9 cellular contexts compared by ENCODE assay signal in the genomic region with DNA sequence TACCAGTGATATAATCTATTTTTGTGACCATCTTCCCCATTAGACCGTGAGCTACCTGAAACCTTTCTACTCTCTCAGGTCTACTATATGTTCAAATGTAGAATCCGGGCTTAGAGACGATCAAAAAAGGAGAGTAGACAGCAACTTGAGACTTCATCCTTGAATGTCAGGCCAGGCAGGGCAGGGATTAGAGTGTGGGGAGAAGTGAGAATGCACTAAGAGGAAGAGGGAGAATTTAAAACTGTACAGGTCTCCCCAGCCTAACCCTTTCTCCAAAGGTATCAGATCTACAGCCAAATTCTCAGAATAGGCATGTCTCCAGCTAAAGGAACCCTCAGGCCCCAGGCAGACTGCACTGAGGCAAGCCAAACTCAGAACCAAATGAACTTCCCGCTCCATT. TPM values are rescaled to one million over a fixed set of nuclear protein-coding genes. Genes with fewer than 3 reads are reported as not detected.
A peak's percentile ranks its signal among the peaks of the same experiment; 100 is the strongest.
DNase-seq lines count a peak whose midpoint lies in the region; ATAC-seq, FAIRE-seq and TF ChIP-seq lines count a peak whose summit lies in the region.
"Had no signal": no experiment of that assay in that cellular context is flagged by ENCODE, and none has a peak within 500 bp of the region (broad histone marks: within the 10 kb centered on the region; RNA-seq: fewer than 3 reads in every experiment).

No MANE protein-coding gene starts in this region.

- H3K4me1 ChIP-seq in GM23248 (ENCODE audit: insufficient read depth) (peaks cover 21% of the 10 kb centered on the region), gastrocnemius medialis (peaks cover 51% of the 10 kb centered on the region in 2 donors)

- H2AFZ ChIP-seq in GM23248 = peak overlapping the region; percentile 59; the same call in 1 of the 2 replicates

- intact Hi-C loops in gastrocnemius medialis (cut with DNase I; ENCODE audit: low total_unique reads) = loop anchor here (2.0 to 10.0 kb wide), 3 partner anchors 173 to 333 kb away; partner anchors contain the start of genes CLPB, RNF121 and XNDC1N

- H3K9me3 ChIP-seq in GM23248 (ENCODE audit: low read depth) (no peaks in the 10 kb centered on the region), SK-N-MC (ENCODE audit: low read depth, low read length) (no peaks in the 10 kb centered on the region), gastrocnemius medialis (no peaks in the 10 kb centered on the region)

- in situ Hi-C loops in GM23248 (cut with MboI) = no loop called here
- in situ Hi-C loops in gastrocnemius medialis (cut with MboI; ENCODE audit: low sequenced_read_pairs in 4 of 4) = loop anchor here in 2 of 4 donors (10.0 kb wide), 1 partner anchor 333 kb away; the partner anchor contains the start of gene CLPB (in 2 of the 2)

- H3K9ac ChIP-seq in GM23248 (peak overlapping the region; percentile 94), SK-N-MC (ENCODE audit: insufficient read length) (peak overlapping the region; percentile 99)

- H3F3A ChIP-seq in GM23248 (ENCODE audit: insufficient read depth) = peaks cover 11% of the 10 kb centered on the region

- WGBS in GM23248 (ENCODE audit: low coverage in 1 of 2, low lambda C conversion rate in 2 of 2, missing lambda C conversion rate in 2 of 2), 2 experiments = 47 to 48% methylated on average over 4 of the region's 4 CpGs

- H3K27me3 ChIP-seq in GM23248 (replicated peaks; ENCODE audit: insufficient read depth) (no peaks in the 10 kb centered on the region), gastrocnemius medialis (no peaks in the 10 kb centered on the region)

- TF ChIP-seq CTCF in fibroblast of mammary gland (conservative IDR thresholded peaks at IDR 0.05; ENCODE audit: control insufficient read depth, insufficient read depth, low read depth, low read length) = no peak
- no peak for TF ChIP-seq CTCF in gastrocnemius medialis (IDR thresholded peaks at IDR 0.05 in 4 of 5, conservative IDR thresholded peaks at IDR 0.05 in 1 of 5)

- DNase-seq in GM23248 (peak; percentile 27), SK-N-MC (ENCODE audit: low read depth, low spot score) (no peak), fibroblast of mammary gland (ENCODE audit: low read depth) (no peak), gastrocnemius medialis (no peak), C1 segment of cervical spinal cord (lab: John Stamatoyannopoulos, UW) (no peak), GM12892 (ENCODE audit: insufficient read length) (no peak), NCI-H748 (lab: John Stamatoyannopoulos, UW; ENCODE audit: unreplicated experiment) (no peak), glomerular visceral epithelial cell (ENCODE audit: extremely low spot score) (no peak)

- peaks cover 44% of the 10 kb centered on the region for H3K79me2 ChIP-seq in GM23248 (ENCODE audit: insufficient read depth)

- no peaks in the 10 kb centered on the region for H4K20me1 ChIP-seq in GM23248 (ENCODE audit: insufficient read depth)

- no peak for TF ChIP-seq POLR2A in gastrocnemius medialis (IDR thresholded peaks at IDR 0.05)
- no peak for TF ChIP-seq POLR2A in GM12892 (IDR thresholded peaks at IDR 0.05; ENCODE audit: low read depth, low read length)

- H3K36me3 ChIP-seq in GM23248 (ENCODE audit: low read depth) (peaks cover 10% of the 10 kb centered on the region; the same call in 1 of the 2 replicates), SK-N-MC (ENCODE audit: insufficient read depth, low read length) (peaks cover 40% of the 10 kb centered on the region), gastrocnemius medialis (peaks cover 0 to 20% of the 10 kb centered on the region in 2 donors)

- no peak for ATAC-seq in gastrocnemius medialis

- no peaks in the 10 kb centered on the region for H3K9me2 ChIP-seq in GM23248 (ENCODE audit: insufficient read depth)

- peak overlapping the region; percentile 94 for H3K4me2 ChIP-seq in GM23248 (ENCODE audit: unreplicated experiment)

- H3K4me3 ChIP-seq in GM23248 (peak overlapping the region; percentile 97), SK-N-MC (peak overlapping the region; percentile 97), fibroblast of mammary gland (ENCODE audit: control insufficient read depth, low read depth, low read length) (peak overlapping the region; percentile 99), gastrocnemius medialis (peak overlapping the region; percentile 71 to 95 (median 88))

- FAIRE-seq in GM12892 (lab: Jason Lieb, UNC) = no peak
- FAIRE-seq: islet of Langerhans had no signal

- peak overlapping the region; percentile 84 for H3K27ac ChIP-seq in GM23248
- peak overlapping the region; percentile 88 for H3K27ac ChIP-seq in SK-N-MC
- peak overlapping the region; percentile 92 to 97 (median 93) for H3K27ac ChIP-seq in gastrocnemius medialis

RNA-seq across cellular contexts. Expression of gene LAMTOR1, which starts 0.9 kb away (rescaled TPM):
- 122 and 132 TPM in 2 replicates for total RNA-seq in GM23248 (2014; rRNA removed; shearing (Covaris generic))
- 142 and 145 TPM in 2 replicates for polyA plus RNA-seq in GM23248 (2016; fragmentation: Nextera tagmentation; extraction: Ambion mirVana)
- 100 to 1,000 TPM in 2 of 4 donors, 10 to 100 TPM in 2; 75.0 to 146 (median 104) TPM for total RNA-seq in gastrocnemius medialis
- polyA plus RNA-seq in GM12892 (2012; ENCODE audit: missing spikeins) = 81.8 TPM

RNA-seq across cellular contexts. Expression of gene TOMT, which starts 3.6 kb away (rescaled TPM):
- not detected in 2 replicates for total RNA-seq in GM23248 (2014; rRNA removed; shearing (Covaris generic))
- not detected in 2 replicates for polyA plus RNA-seq in GM23248 (2016; fragmentation: Nextera tagmentation; extraction: Ambion mirVana)
- not detected for total RNA-seq in gastrocnemius medialis
- polyA plus RNA-seq in GM12892 (2012; ENCODE audit: missing spikeins) = not detected

RNA-seq across cellular contexts. Expression of gene ANAPC15, which starts 10.3 kb away (rescaled TPM):
- total RNA-seq in GM23248 (2014; rRNA removed; shearing (Covaris generic)) = 38.7 TPM in 2 replicates
- 57.5 and 62.4 TPM in 2 replicates for polyA plus RNA-seq in GM23248 (2016; fragmentation: Nextera tagmentation; extraction: Ambion mirVana)
- 10 to 100 TPM; 21.2 to 39.3 (median 32.4) TPM for total RNA-seq in gastrocnemius medialis
- polyA plus RNA-seq in GM12892 (2012; ENCODE audit: missing spikeins) = 79.3 TPM

RNA-seq across cellular contexts. Expression of gene LRRC51, which starts 21.5 kb away (rescaled TPM):
- total RNA-seq in GM23248 (2014; rRNA removed; shearing (Covaris generic)) = 7.1 and 7.8 TPM in 2 replicates
- polyA plus RNA-seq in GM23248 (2016; fragmentation: Nextera tagmentation; extraction: Ambion mirVana) = 7.5 and 9.4 TPM in 2 replicates
- total RNA-seq in gastrocnemius medialis = 1 to 10 TPM; 3.6 to 9.5 (median 5.3) TPM
- 7.5 TPM for polyA plus RNA-seq in GM12892 (2012; ENCODE audit: missing spikeins)

RNA-seq across cellular contexts. Expression of gene NUMA1, which starts 21.8 kb away (rescaled TPM):
- total RNA-seq in GM23248 (2014; rRNA removed; shearing (Covaris generic)) = 124 and 149 TPM in 2 replicates
- 48.7 and 51.5 TPM in 2 replicates for polyA plus RNA-seq in GM23248 (2016; fragmentation: Nextera tagmentation; extraction: Ambion mirVana)
- 100 to 1,000 TPM; 163 to 272 (median 202) TPM for total RNA-seq in gastrocnemius medialis
- polyA plus RNA-seq in GM12892 (2012; ENCODE audit: missing spikeins) = 59.2 TPM
